15 cellular contexts compared by ENCODE assay signal in genomic region chr7:81155654-81156373, GRCh38.
DNase-seq lines count a peak whose midpoint lies in the region; ATAC-seq, FAIRE-seq and TF ChIP-seq lines count a peak whose summit lies in the region.
"Had no signal": no experiment of that assay in that cellular context is flagged by ENCODE, and none has a peak within 500 bp of the region (broad histone marks: within the 10 kb centered on the region; RNA-seq: fewer than 3 reads in every experiment).

No MANE protein-coding gene starts in this region.

- TF ChIP-seq POLR2A in HepG2 (IDR thresholded peaks at IDR 0.05; ENCODE audit: insufficient read depth in 1 of 2, low read depth in 2 of 2, low read length in 2 of 2), result no peak
- no peak for TF ChIP-seq POLR2A in Peyer's patch (IDR thresholded peaks at IDR 0.05)

- H3K4me2 ChIP-seq in mammary epithelial cell (ENCODE audit: insufficient read depth, low read depth, low read length), result peak overlapping the region; percentile 61
- peak overlapping the region; percentile 61 for H3K4me2 ChIP-seq in HepG2 (ENCODE audit: low read depth, low read length)
- H3K4me2 ChIP-seq: SK-N-SH had no signal

- TF ChIP-seq CTCF in mammary epithelial cell (conservative IDR thresholded peaks at IDR 0.05 in 1 of 2, IDR thresholded peaks at IDR 0.05 in 1 of 2; ENCODE audit: extremely low read depth in 1 of 2, insufficient read depth in 1 of 2, low read depth in 1 of 2, low read length in 2 of 2), result no peak
- TF ChIP-seq CTCF in MCF 10A (IDR thresholded peaks at IDR 0.05; ENCODE audit: unreplicated experiment), result no peak
- TF ChIP-seq CTCF in chondrocyte (IDR thresholded peaks at IDR 0.05), result no peak
- TF ChIP-seq CTCF in HepG2 (CRISPR knock-in tag; IDR thresholded peaks at IDR 0.05), result peak; percentile 50; the same call in 1 of the 2 replicates
- TF ChIP-seq CTCF in upper lobe of right lung (IDR thresholded peaks at IDR 0.05), result no peak
- TF ChIP-seq CTCF in Peyer's patch (IDR thresholded peaks at IDR 0.05), result no peak

- H3K36me3 Mint-ChIP-seq in MCF 10A (ENCODE audit: insufficient read depth, unreplicated experiment) (no peaks in the 10 kb centered on the region), chondrocyte (ENCODE audit: low read depth) (no peaks in the 10 kb centered on the region)

- peaks cover 14% of the 10 kb centered on the region for H3K4me1 ChIP-seq in mammary epithelial cell (ENCODE audit: insufficient read depth, low read length)
- peaks cover 71% of the 10 kb centered on the region for H3K4me1 ChIP-seq in HepG2 (ENCODE audit: insufficient read depth, low read length)
- H3K4me1 ChIP-seq in upper lobe of right lung, result no peaks in the 10 kb centered on the region
- H3K4me1 ChIP-seq in Peyer's patch, result no peaks in the 10 kb centered on the region

- H3K9ac ChIP-seq in mammary epithelial cell (ENCODE audit: insufficient read depth, low read length) (no peak overlapping the region), HepG2 (ENCODE audit: insufficient read depth, low read depth, low read length) (peak overlapping the region; percentile 27; the same call in 1 of the 2 replicates)
- H3K9ac ChIP-seq: SK-N-SH had no signal

- H3K4me3 ChIP-seq in mammary epithelial cell (replicated peaks in 1 of 3; ENCODE audit: insufficient read depth in 1 of 3, low read depth in 2 of 3, low read length in 3 of 3) (peak overlapping the region in 1 of 3 experiments; percentile 4), HepG2 (replicated peaks in 1 of 3; ENCODE audit: insufficient read depth in 1 of 3, low read depth in 2 of 3, low read length in 3 of 3) (peak overlapping the region in 1 of 3 experiments; percentile 1; a peak in 1 of 6 replicates), upper lobe of right lung (no peak overlapping the region), Peyer's patch (peak overlapping the region in 1 of 4 donors; percentile 23)
- H3K4me3 ChIP-seq: tibial nerve had no signal

- H3K79me2 ChIP-seq in mammary epithelial cell (ENCODE audit: insufficient read depth, low read length), result no peaks in the 10 kb centered on the region
- no peaks in the 10 kb centered on the region for H3K79me2 ChIP-seq in HepG2 (ENCODE audit: insufficient read depth, low read length)

- H4K20me1 ChIP-seq in mammary epithelial cell (ENCODE audit: insufficient read depth, low read length) (no peaks in the 10 kb centered on the region), HepG2 (ENCODE audit: insufficient read depth, low read length) (no peaks in the 10 kb centered on the region)

- H3K9me3 Mint-ChIP-seq in MCF 10A (ENCODE audit: unreplicated experiment) (no peaks in the 10 kb centered on the region), chondrocyte (ENCODE audit: low read depth) (no peaks in the 10 kb centered on the region)
- H3K9me3 Mint-ChIP-seq: dendritic cell treated with granulocyte-macrophage colony-stimulating factor and Interleukin-4, amounts not matched to agents 40 ng/mL and 50 ng/mL, for 4 days had no signal

- FAIRE-seq in HepG2 (lab: Jason Lieb, UNC), result peak; percentile 63
- FAIRE-seq: keratinocyte had no signal

- no TSS peak for BruUV-seq in mammary epithelial cell (replicated peaks; lab: Mats Ljungman, UMichigan)
- no TSS peak for BruUV-seq in MCF 10A (replicated peaks; lab: Mats Ljungman, UMichigan)
- BruUV-seq in HepG2 (replicated peaks; lab: Mats Ljungman, UMichigan), result no TSS peak

- POLR2A ChIA-PET in MCF 10A (lab: Yijun Ruan, JAX) (no interaction called here), HepG2 (lab: Yijun Ruan, JAX) (interaction anchor here (0.6 kb wide), 1 partner anchor 9 kb away, joined by 3 read pairs; no protein-coding TSS in a partner anchor)

- H3K9me3 ChIP-seq in mammary epithelial cell (replicated peaks; ENCODE audit: insufficient read depth, low read length), result no peaks in the 10 kb centered on the region
- H3K9me3 ChIP-seq in HepG2 (ENCODE audit: low read length), result no peaks in the 10 kb centered on the region
- H3K9me3 ChIP-seq in upper lobe of right lung, result no peaks in the 10 kb centered on the region
- no peaks in the 10 kb centered on the region for H3K9me3 ChIP-seq in Peyer's patch
- H3K9me3 ChIP-seq: SK-N-SH, tibial nerve had no signal

- in situ Hi-C loops in mammary epithelial cell (cut with MboI; ENCODE audit: low sequenced_read_pairs in 2 of 2), result loop anchor here in 1 of 2 donors (25.0 kb wide), 1 partner anchor 94 kb away; no protein-coding TSS in a partner anchor
- in situ Hi-C loops in HepG2 (cut with HindIII; ENCODE audit: extremely low pct_ligation_motif_present, low pct_unique_long_range_greater_than_20kb), result no loop called here

- H3K4me1 Mint-ChIP-seq in MCF 10A (ENCODE audit: insufficient read depth, unreplicated experiment), result peaks cover 8% of the 10 kb centered on the region
- peaks cover 17% of the 10 kb centered on the region for H3K4me1 Mint-ChIP-seq in chondrocyte (ENCODE audit: low read depth)

- H3K27me3 ChIP-seq in mammary epithelial cell (ENCODE audit: insufficient read depth, low read length) (no peaks in the 10 kb centered on the region), HepG2 (ENCODE audit: control insufficient read depth in 1 of 2, insufficient read depth in 2 of 2, low read length in 2 of 2) (no peaks in the 10 kb centered on the region), upper lobe of right lung (no peaks in the 10 kb centered on the region), Peyer's patch (no peaks in the 10 kb centered on the region)
- H3K27me3 ChIP-seq: tibial nerve had no signal

- DNase-seq in mammary epithelial cell, result peak; percentile 72
- no peak for DNase-seq in MCF 10A (ENCODE audit: unreplicated experiment)
- no peak for DNase-seq in chondrocyte (ENCODE audit: low spot score)
- DNase-seq in HepG2 (ENCODE audit: low spot score), result peak; percentile 98
- DNase-seq in upper lobe of right lung, result no peak
- no peak for DNase-seq in NCI-H1105 treated with DMSO at 0.1 percent for 48 hours (lab: John Stamatoyannopoulos, UW)
- DNase-seq in Peyer's patch, result no peak
- DNase-seq in NK-92 (lab: John Stamatoyannopoulos, UW; ENCODE audit: unreplicated experiment), result no peak
- DNase-seq: activated CD4-positive, CD25-positive, alpha-beta regulatory T cell; Karpas-422; NCI-H187; SK-N-SH had no signal

- H3K27me3 Mint-ChIP-seq in MCF 10A (ENCODE audit: insufficient read depth, unreplicated experiment) (no peaks in the 10 kb centered on the region), chondrocyte (ENCODE audit: low read depth) (no peaks in the 10 kb centered on the region)
- H3K27me3 Mint-ChIP-seq: dendritic cell treated with granulocyte-macrophage colony-stimulating factor and Interleukin-4, amounts not matched to agents 40 ng/mL and 50 ng/mL, for 4 days had no signal

- CTCF ChIA-PET in mammary epithelial cell (lab: Charles Lee; ENCODE audit: low non-redundant PET) (no interaction called here), MCF 10A (lab: Yijun Ruan, JAX) (interaction anchor here (0.6 kb wide), 1 partner anchor 1454 kb away, joined by 3 read pairs; no protein-coding TSS in a partner anchor), HepG2 (lab: Yijun Ruan, JAX; ENCODE audit: low intra/inter-chr PET ratio, low total read pairs) (no interaction called here)

- WGBS in mammary epithelial cell (ENCODE audit: low coverage, missing lambda C conversion rate), result 5% methylated on average over 4 of the region's 4 CpGs
- under 1% methylated on average over 4 of the region's 4 CpGs for WGBS in HepG2 (ENCODE audit: low lambda C conversion rate)

- ATAC-seq in HepG2, result peak; percentile 98
- ATAC-seq in upper lobe of right lung, result peak; percentile 78

- intact Hi-C loops in mammary epithelial cell (cut with micrococcal nuclease) (loop anchor here (10.0 kb wide), 1 partner anchor 289 kb away; no protein-coding TSS in a partner anchor), MCF 10A (cut with micrococcal nuclease) (no loop called here), HepG2 (cut with micrococcal nuclease; ENCODE audit: unreplicated experiment) (loop anchor here (1.0 kb wide), 2 partner anchors 236 to 545 kb away; no protein-coding TSS in a partner anchor), upper lobe of right lung (cut with DNase I) (no loop called here)

- no peak overlapping the region for H3K4me3 Mint-ChIP-seq in MCF 10A (ENCODE audit: unreplicated experiment)
- no peak overlapping the region for H3K4me3 Mint-ChIP-seq in chondrocyte (ENCODE audit: unreplicated experiment)
- H3K4me3 Mint-ChIP-seq: dendritic cell treated with granulocyte-macrophage colony-stimulating factor and Interleukin-4, amounts not matched to agents 40 ng/mL and 50 ng/mL, for 4 days had no signal

- no peak for TF ChIP-seq RAD21 in HepG2 (CRISPR knock-in tag; IDR thresholded peaks at IDR 0.05)

- H3K27ac Mint-ChIP-seq in MCF 10A (ENCODE audit: low read depth, unreplicated experiment) (no peak overlapping the region), chondrocyte (ENCODE audit: unreplicated experiment) (peak overlapping the region; percentile 4)
- H3K27ac Mint-ChIP-seq: dendritic cell treated with granulocyte-macrophage colony-stimulating factor and Interleukin-4, amounts not matched to agents 40 ng/mL and 50 ng/mL, for 4 days had no signal

- peak overlapping the region; percentile 1 for H3K27ac ChIP-seq in mammary epithelial cell (ENCODE audit: insufficient read depth, low read depth, low read length)
- peak overlapping the region; percentile 81 for H3K27ac ChIP-seq in HepG2 (ENCODE audit: extremely low read length, insufficient read depth, low read length)
- H3K27ac ChIP-seq in upper lobe of right lung, result no peak overlapping the region
- H3K27ac ChIP-seq in Peyer's patch, result no peak overlapping the region
- H3K27ac ChIP-seq: tibial nerve had no signal

- H2AFZ ChIP-seq in mammary epithelial cell (ENCODE audit: low read depth, low read length), result peak overlapping the region; percentile 56
- no peak overlapping the region for H2AFZ ChIP-seq in HepG2 (ENCODE audit: low read length)

- dilution Hi-C loops in mammary epithelial cell (cut with HindIII; ENCODE audit: low sequenced_read_pairs), result no loop called here

- H3K36me3 ChIP-seq in mammary epithelial cell (ENCODE audit: insufficient read depth, low read length) (no peaks in the 10 kb centered on the region), HepG2 (replicated peaks in 1 of 2; ENCODE audit: control insufficient read depth in 1 of 2, insufficient read depth in 2 of 2, low read length in 2 of 2) (no peaks in the 10 kb centered on the region), upper lobe of right lung (no peaks in the 10 kb centered on the region), Peyer's patch (no peaks in the 10 kb centered on the region)
- H3K36me3 ChIP-seq: tibial nerve had no signal

- TF ChIP-seq EP300 in HepG2 (IDR thresholded peaks at IDR 0.05; ENCODE audit: low read depth in 2 of 2, low read length in 2 of 2) (peak in 1 of 2 experiments; percentile 86; a peak in 2 of 4 replicates), HepG2 (CRISPR knock-in tag; IDR thresholded peaks at IDR 0.05; ENCODE audit: borderline replicate concordance) (peak; percentile 63; the same call in 1 of the 2 replicates)

TF ChIP-seq in HepG2, 621 proteins besides CTCF, POLR2A, EP300 and RAD21 (continues in another document):
- TF ChIP-seq NR2F6 (IDR thresholded peaks at IDR 0.05), result 0 out of 2 replicates have a peak, but pooled peaks have one; percentile 25
- no peak for TF ChIP-seq NR2F6 (CRISPR knock-in tag; IDR thresholded peaks at IDR 0.05)

Comparison
In these comparisons a context has a peak if more than half of its experiments do, and no peak if none do; other contexts are left out.
1. DNase-seq: peak in mammary epithelial cell (single experiment) and HepG2 (single experiment); none in MCF 10A (single experiment), chondrocyte (single experiment), upper lobe of right lung (single experiment), NCI-H1105 treated with DMSO at 0.1 percent for 48 hours (single experiment), Peyer's patch (0 of 3) and NK-92 (single experiment).
2. intact Hi-C loops: an anchor here in mammary epithelial cell (10.0 kb wide) and HepG2 (1.0 kb wide); none called in MCF 10A and upper lobe of right lung.
3. H3K27ac ChIP-seq: peak in mammary epithelial cell (single experiment) and HepG2 (single experiment); none in upper lobe of right lung (single experiment) and Peyer's patch (0 of 4).